Comparison of ENCODE assay signal across 14 cellular contexts in genomic region chr4:153137168-153137567, GRCh38.
A peak's percentile ranks its signal among the peaks of the same experiment; 100 is the strongest.
DNase-seq lines count a peak whose midpoint lies in the region; ATAC-seq and TF ChIP-seq lines count a peak whose summit lies in the region.
"Had no signal": no experiment of that assay in that cellular context is flagged by ENCODE, and none has a peak within 500 bp of the region (broad histone marks: within the 10 kb centered on the region; RNA-seq: fewer than 3 reads in every experiment).

No MANE protein-coding gene starts in this region.

- TF ChIP-seq CTCF in foreskin keratinocyte (conservative IDR thresholded peaks at IDR 0.05) = no peak
- TF ChIP-seq CTCF in mesothelial cell of epicardium (IDR thresholded peaks at IDR 0.05; ENCODE audit: unreplicated experiment) = no peak

- H3K27me3 Mint-ChIP-seq in mesothelial cell of epicardium (ENCODE audit: low read depth) = no peaks in the 10 kb centered on the region
- H3K27me3 Mint-ChIP-seq: type B pancreatic cell had no signal

- no peak overlapping the region for H3K27ac Mint-ChIP-seq in mesothelial cell of epicardium
- H3K27ac Mint-ChIP-seq: activated naive CD8-positive, alpha-beta T cell; type B pancreatic cell had no signal

- H3K27ac ChIP-seq in foreskin keratinocyte = no peak overlapping the region
- H3K27ac ChIP-seq: gastrocnemius medialis had no signal

- no peaks in the 10 kb centered on the region for H3K9me3 Mint-ChIP-seq in mesothelial cell of epicardium
- H3K9me3 Mint-ChIP-seq: type B pancreatic cell had no signal

- ATAC-seq in foreskin keratinocyte (peak; percentile 96), GM18502 (IDR thresholded peaks at IDR 0.05; ENCODE audit: poor library complexity, unreplicated experiment) (no peak), GM21515 (IDR thresholded peaks at IDR 0.05; ENCODE audit: unreplicated experiment) (no peak)
- ATAC-seq: gastrocnemius medialis had no signal

- DNase-seq in HT-29 (ENCODE audit: low spot score) (peak; percentile 23), amniotic epithelial cell (ENCODE audit: low read depth) (peak; percentile 90), foreskin keratinocyte (peak in 1 of 2 donors; percentile 77), superior temporal gyrus (ENCODE audit: extremely low spot score) (peak; percentile 63), GDM1 (lab: John Stamatoyannopoulos, UW) (no peak), mesothelial cell of epicardium (ENCODE audit: low spot score in 2 of 2, unreplicated experiment in 2 of 2) (no peak)
- DNase-seq: activated CD4-positive, alpha-beta T cell treated with anti-CD3 and anti-CD28 coated beads for 48 hours; gastrocnemius medialis; NCI-H1092 treated with DMSO at 0.1 percent for 48 hours; stimulated activated CD4-positive, alpha-beta T cell treated with anti-CD3 and anti-CD28 coated beads, Interleukin-4, amount 100 ng/mL, for 1 hour had no signal

- no peaks in the 10 kb centered on the region for H3K36me3 Mint-ChIP-seq in mesothelial cell of epicardium
- H3K36me3 Mint-ChIP-seq: activated naive CD8-positive, alpha-beta T cell; type B pancreatic cell had no signal

- no peak overlapping the region for H3K4me3 Mint-ChIP-seq in mesothelial cell of epicardium
- H3K4me3 Mint-ChIP-seq: activated naive CD8-positive, alpha-beta T cell; type B pancreatic cell had no signal

- no peaks in the 10 kb centered on the region for H3K27me3 ChIP-seq in foreskin keratinocyte
- H3K27me3 ChIP-seq: gastrocnemius medialis had no signal

- H3K4me1 ChIP-seq in foreskin keratinocyte = peaks cover 5% of the 10 kb centered on the region
- H3K4me1 ChIP-seq: gastrocnemius medialis had no signal

- peaks cover 10% of the 10 kb centered on the region for H3K4me1 Mint-ChIP-seq in mesothelial cell of epicardium

Comparison
In these comparisons a context has a peak if more than half of its experiments do, and no peak if none do; other contexts are left out.
1. DNase-seq: peak in HT-29 (single experiment), amniotic epithelial cell (single experiment) and superior temporal gyrus (single experiment); none in GDM1 (single experiment) and mesothelial cell of epicardium (0 of 2).